Comparison of ENCODE assay signal across 8 cellular contexts in the genomic region with DNA sequence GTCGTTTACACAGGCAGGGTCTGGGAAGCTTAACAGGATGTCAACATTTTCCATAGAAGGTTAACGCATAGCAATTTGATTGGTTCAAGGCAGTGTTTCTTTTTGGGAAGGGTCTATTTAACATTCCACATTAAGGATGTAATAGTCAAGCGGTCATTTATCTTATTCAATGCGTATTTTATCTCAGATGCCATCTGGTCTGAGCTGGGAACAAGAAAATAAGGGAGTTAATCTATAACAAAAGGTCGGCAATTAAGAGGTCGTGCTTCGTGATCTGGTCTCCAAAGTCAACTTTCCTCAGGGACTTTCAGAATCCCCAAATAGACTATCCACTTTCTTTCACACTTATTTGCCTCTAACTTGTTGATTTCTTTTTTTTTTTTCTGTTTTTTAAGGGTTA. TPM values are rescaled to one million over a fixed set of nuclear protein-coding genes. Genes with fewer than 3 reads are reported as not detected.
A peak's percentile ranks its signal among the peaks of the same experiment; 100 is the strongest.
DNase-seq lines count a peak whose midpoint lies in the region; TF ChIP-seq lines count a peak whose summit lies in the region.

No MANE protein-coding gene starts in this region.

- peaks cover 5% of the 10 kb centered on the region for H3K9me3 Mint-ChIP-seq in nephron

- peak overlapping the region; percentile 74 for H3K9ac ChIP-seq in MM.1S (ENCODE audit: low read length)

- peaks cover 40% of the 10 kb centered on the region for H3K79me2 ChIP-seq in MM.1S (ENCODE audit: low read length)

- peak overlapping the region; percentile 85 for H3K4me3 ChIP-seq in MM.1S (ENCODE audit: low read length)
- peak overlapping the region; percentile 50 to 88 (median 73) for H3K4me3 ChIP-seq in dorsolateral prefrontal cortex

- no peaks in the 10 kb centered on the region for H4K20me1 ChIP-seq in MM.1S (ENCODE audit: insufficient read depth, low read length)

- H3K4me1 ChIP-seq in MM.1S (ENCODE audit: low read length): peaks cover 12% of the 10 kb centered on the region

- peaks cover 20% of the 10 kb centered on the region for H3F3A ChIP-seq in MM.1S (ENCODE audit: insufficient read depth, low read length)

- H3K27me3 Mint-ChIP-seq in nephron (ENCODE audit: low read depth): no peaks in the 10 kb centered on the region

- peaks cover 10% of the 10 kb centered on the region for H3K36me3 ChIP-seq in MM.1S (replicated peaks; ENCODE audit: insufficient read depth, low read length)

- peak overlapping the region; percentile 74 for H2AFZ ChIP-seq in MM.1S (ENCODE audit: low read length)

- peak overlapping the region; percentile 80 for H3K4me2 ChIP-seq in MM.1S (ENCODE audit: low read depth, low read length)

- intact Hi-C loops in dorsolateral prefrontal cortex (cut with DNase I): loop anchor here (2.0 to 5.0 kb wide), 8 partner anchors 148 to 719 kb away; partner anchors contain the start of genes AMN1 (in 1 of the 2), BICD1 (in 1 of the 2), DENND5B (in 1 of the 2) and DNM1L (in 1 of the 2)

- DNase-seq in MM.1S (no peak), dorsolateral prefrontal cortex (no peak), CD1c-positive myeloid dendritic cell (ENCODE audit: extremely low spot score) (no peak), nucleus accumbens (lab: John Stamatoyannopoulos, UW) (no peak), SW 1271 (lab: John Stamatoyannopoulos, UW) (no peak), hippocampal formation (lab: John Stamatoyannopoulos, UW) (no peak)

- no peaks in the 10 kb centered on the region for H3K9me2 ChIP-seq in MM.1S (replicated peaks; ENCODE audit: insufficient read depth, low read length)

- H3K27ac ChIP-seq in C4-2B: peak overlapping the region; percentile 75
- H3K27ac ChIP-seq in MM.1S (ENCODE audit: low read length): peak overlapping the region; percentile 76
- H3K27ac ChIP-seq in dorsolateral prefrontal cortex: peak overlapping the region in 54 of 59 donors; percentile 41 to 95 (median 89)

- peak overlapping the region; percentile 92 to 96 (median 93) for H3K4me3 Mint-ChIP-seq in nephron

- H3K27me3 ChIP-seq in MM.1S (replicated peaks; ENCODE audit: insufficient read depth, low read length) (no peaks in the 10 kb centered on the region), dorsolateral prefrontal cortex (no peaks in the 10 kb centered on the region)

- no peaks in the 10 kb centered on the region for H3K9me3 ChIP-seq in MM.1S (replicated peaks; ENCODE audit: insufficient read depth, low read length)

- peaks cover 30% of the 10 kb centered on the region for H3K36me3 Mint-ChIP-seq in nephron (ENCODE audit: low read depth)

- peaks cover 36% of the 10 kb centered on the region for H3K4me1 Mint-ChIP-seq in nephron

- no peak for TF ChIP-seq CTCF in C4-2B (conservative IDR thresholded peaks at IDR 0.05)
- TF ChIP-seq CTCF in MM.1S (IDR thresholded peaks at IDR 0.05; ENCODE audit: low read length): no peak
- TF ChIP-seq CTCF in dorsolateral prefrontal cortex (IDR thresholded peaks at IDR 0.05 in 54 of 56, conservative IDR thresholded peaks at IDR 0.05 in 2 of 56; ENCODE audit: low read depth in 1 of 56, partially characterized antibody in 56 of 56): no peak
- TF ChIP-seq CTCF in nephron (IDR thresholded peaks at IDR 0.05; ENCODE audit: unreplicated experiment in 3 of 3): no peak

- H3K27ac Mint-ChIP-seq in nephron: peak overlapping the region; percentile 90 to 97 (median 97)

RNA-seq across cellular contexts. Expression of gene RESF1, which starts 0.6 kb away (rescaled TPM):
- 10 to 100 TPM; 21.6 to 58.1 (median 36.9) TPM for total RNA-seq in dorsolateral prefrontal cortex
